ENCODE assay signal across 6 cellular contexts in genomic region chr12:5874514-5874913, GRCh38.
"Had no signal": no experiment of that assay in that cellular context is flagged by ENCODE, and none has a peak within 500 bp of the region (broad histone marks: within the 10 kb centered on the region; RNA-seq: fewer than 3 reads in every experiment).

No MANE protein-coding gene starts in this region.

- DNase-seq: GM23248, GOT3, HCEC 1CT, IMR-90 had no signal

- H3K4me3 ChIP-seq: GM23248, K562 had no signal

- H3K27ac ChIP-seq: GM23248 had no signal

- H3K9me3 Mint-ChIP-seq: H9 had no signal

- H3K4me3 Mint-ChIP-seq: H9 had no signal

- H3K9ac ChIP-seq: GM23248 had no signal
